ENCODE assay signal across 22 cellular contexts in genomic region chr17:61280851-61281250, GRCh38.
DNase-seq lines count a peak whose midpoint lies in the region; ATAC-seq, FAIRE-seq and TF ChIP-seq lines count a peak whose summit lies in the region.
"Had no signal": no experiment of that assay in that cellular context is flagged by ENCODE, and none has a peak within 500 bp of the region (broad histone marks: within the 10 kb centered on the region; RNA-seq: fewer than 3 reads in every experiment).

No MANE protein-coding gene starts in this region.

- H2AFZ ChIP-seq in HepG2 (ENCODE audit: low read length) (no peak overlapping the region), KMS-11 (ENCODE audit: low read depth) (no peak overlapping the region), osteoblast (ENCODE audit: low read length) (no peak overlapping the region)

- H3K36me3 ChIP-seq in HepG2 (replicated peaks in 1 of 2; ENCODE audit: control insufficient read depth in 1 of 2, insufficient read depth in 2 of 2, low read length in 2 of 2) (no peaks in the 10 kb centered on the region), right lobe of liver (no peaks in the 10 kb centered on the region), KMS-11 (ENCODE audit: insufficient read depth) (no peaks in the 10 kb centered on the region), osteoblast (ENCODE audit: insufficient read depth, low read length) (no peaks in the 10 kb centered on the region), H7 (replicated peaks; ENCODE audit: control insufficient read depth, insufficient read depth, low read length) (no peaks in the 10 kb centered on the region), transverse colon (no peaks in the 10 kb centered on the region)
- H3K36me3 ChIP-seq: BLaER1 treated with 17β-estradiol and CSF1 and Interleukin-3, amounts not matched to agents 10 nM and 100 nM had no signal

- H3K4me2 ChIP-seq in HepG2 (ENCODE audit: low read depth, low read length) (no peak overlapping the region), KMS-11 (peak overlapping the region; percentile 56; the same call in 1 of the 2 replicates), osteoblast (ENCODE audit: insufficient read depth, low read length) (no peak overlapping the region)

- H3K27me3 ChIP-seq in HepG2 (ENCODE audit: control insufficient read depth in 1 of 2, insufficient read depth in 2 of 2, low read length in 2 of 2): no peaks in the 10 kb centered on the region
- H3K27me3 ChIP-seq in right lobe of liver: no peaks in the 10 kb centered on the region
- H3K27me3 ChIP-seq in KMS-11 (ENCODE audit: insufficient read depth, low read depth): no peaks in the 10 kb centered on the region
- H3K27me3 ChIP-seq in osteoblast (ENCODE audit: insufficient read depth, low read length): no peaks in the 10 kb centered on the region
- H3K27me3 ChIP-seq in H7 (ENCODE audit: control insufficient read depth, insufficient read depth, low read length): no peaks in the 10 kb centered on the region; the same call in 1 of the 2 replicates
- H3K27me3 ChIP-seq in transverse colon: no peaks in the 10 kb centered on the region
- H3K27me3 ChIP-seq: BLaER1 treated with 17β-estradiol and CSF1 and Interleukin-3, amounts not matched to agents 10 nM and 100 nM had no signal

- DNase-seq in HepG2 (ENCODE audit: low spot score) (no peak), right lobe of liver (no peak), osteoblast (ENCODE audit: insufficient read length, low spot score, missing footprints) (no peak), H7 (no peak), AG08396 (ENCODE audit: low spot score) (no peak), HT-29 (ENCODE audit: low spot score) (no peak), transverse colon (no peak)
- DNase-seq: ACHN; CD4-positive, alpha-beta T cell; CD8-positive, alpha-beta memory T cell; DMS 273 treated with DMSO at 0.1 percent for 48 hours; DMS79; EL; GDM1; GOT3; HCEC 1CT had no signal

- no TSS peak for BruUV-seq in HepG2 (replicated peaks; lab: Mats Ljungman, UMichigan)

- no peak overlapping the region for H3K27ac ChIP-seq in HepG2 (ENCODE audit: extremely low read length, insufficient read depth, low read length)
- H3K27ac ChIP-seq in right lobe of liver: no peak overlapping the region
- no peak overlapping the region for H3K27ac ChIP-seq in KMS-11
- peak overlapping the region; percentile 83 for H3K27ac ChIP-seq in osteoblast (ENCODE audit: low read depth, low read length)
- no peak overlapping the region for H3K27ac ChIP-seq in transverse colon
- H3K27ac ChIP-seq: 22Rv1 had no signal

- H3K9me3 ChIP-seq in HepG2 (ENCODE audit: low read length) (no peaks in the 10 kb centered on the region), right lobe of liver (no peaks in the 10 kb centered on the region), osteoblast (ENCODE audit: low read depth, low read length) (no peaks in the 10 kb centered on the region), transverse colon (no peaks in the 10 kb centered on the region)

- in situ Hi-C loops in HepG2 (cut with HindIII; ENCODE audit: extremely low pct_ligation_motif_present, low pct_unique_long_range_greater_than_20kb): no loop called here
- in situ Hi-C loops in transverse colon (cut with MboI; ENCODE audit: low pct_ligation_motif_present in 1 of 4, low pct_unique_long_range_greater_than_20kb in 1 of 4, low sequenced_read_pairs in 3 of 4): no loop called here

- TF ChIP-seq EP300 in HepG2 (IDR thresholded peaks at IDR 0.05; ENCODE audit: low read depth in 2 of 2, low read length in 2 of 2) (no peak), HepG2 (CRISPR knock-in tag; IDR thresholded peaks at IDR 0.05; ENCODE audit: borderline replicate concordance) (no peak), transverse colon (IDR thresholded peaks at IDR 0.05; ENCODE audit: low read depth) (no peak)

- FAIRE-seq in HepG2 (lab: Jason Lieb, UNC): no peak
- FAIRE-seq: D721Med, GM12891, H54 had no signal

- TF ChIP-seq CTCF in HepG2 (CRISPR knock-in tag; IDR thresholded peaks at IDR 0.05) (no peak), right lobe of liver (IDR thresholded peaks at IDR 0.05) (no peak), KMS-11 (conservative IDR thresholded peaks at IDR 0.05; ENCODE audit: low read depth, low read length) (no peak), osteoblast (IDR thresholded peaks at IDR 0.05; ENCODE audit: extremely low read depth, low read depth, low read length) (no peak), transverse colon (IDR thresholded peaks at IDR 0.05) (no peak)

- H4K20me1 ChIP-seq in HepG2 (ENCODE audit: insufficient read depth, low read length) (no peaks in the 10 kb centered on the region), KMS-11 (ENCODE audit: insufficient read depth) (no peaks in the 10 kb centered on the region), osteoblast (ENCODE audit: insufficient read depth, low read length) (no peaks in the 10 kb centered on the region)
- H4K20me1 ChIP-seq: BLaER1 treated with 17β-estradiol and CSF1 and Interleukin-3, amounts not matched to agents 10 nM and 100 nM had no signal

- H3K4me1 ChIP-seq in HepG2 (ENCODE audit: insufficient read depth, low read length): peaks cover 6% of the 10 kb centered on the region; the same call in 1 of the 2 replicates
- H3K4me1 ChIP-seq in right lobe of liver: no peaks in the 10 kb centered on the region
- H3K4me1 ChIP-seq in KMS-11 (ENCODE audit: low read depth, poor library complexity, severe bottlenecking): peaks cover 46% of the 10 kb centered on the region
- peaks cover 40% of the 10 kb centered on the region for H3K4me1 ChIP-seq in osteoblast (ENCODE audit: insufficient read depth, low read length)
- no peaks in the 10 kb centered on the region for H3K4me1 ChIP-seq in transverse colon

- H3K9ac ChIP-seq in HepG2 (ENCODE audit: insufficient read depth, low read depth, low read length): no peak overlapping the region
- H3K9ac ChIP-seq in KMS-11: no peak overlapping the region
- H3K9ac ChIP-seq: BLaER1 treated with 17β-estradiol and CSF1 and Interleukin-3, amounts not matched to agents 10 nM and 100 nM had no signal

- CTCF ChIA-PET in HepG2 (lab: Yijun Ruan, JAX; ENCODE audit: low intra/inter-chr PET ratio, low total read pairs): no interaction called here

- no peak for TF ChIP-seq RAD21 in HepG2 (CRISPR knock-in tag; IDR thresholded peaks at IDR 0.05)

- POLR2A ChIA-PET in HepG2 (lab: Yijun Ruan, JAX): no interaction called here

- ATAC-seq in HepG2: no peak
- ATAC-seq in right lobe of liver: no peak

- H3K79me2 ChIP-seq in HepG2 (ENCODE audit: insufficient read depth, low read length): no peaks in the 10 kb centered on the region
- H3K79me2 ChIP-seq in KMS-11 (ENCODE audit: insufficient read depth, low read depth): no peaks in the 10 kb centered on the region
- H3K79me2 ChIP-seq in osteoblast (ENCODE audit: insufficient read depth, low read length): no peaks in the 10 kb centered on the region

- no peak for TF ChIP-seq POLR2A in HepG2 (IDR thresholded peaks at IDR 0.05; ENCODE audit: insufficient read depth in 1 of 2, low read depth in 2 of 2, low read length in 2 of 2)
- TF ChIP-seq POLR2A in right lobe of liver (IDR thresholded peaks at IDR 0.05): no peak
- no peak for TF ChIP-seq POLR2A in transverse colon (IDR thresholded peaks at IDR 0.05)

- WGBS in HepG2 (ENCODE audit: low lambda C conversion rate): 55% methylated on average over 3 of the region's 3 CpGs
- WGBS in right lobe of liver (ENCODE audit: insufficient coverage, low coverage, low lambda C conversion rate, missing lambda C conversion rate): 83% methylated on average over 2 of the region's 3 CpGs
- 89 to 90% methylated on average over 3 of the region's 3 CpGs for WGBS in transverse colon (ENCODE audit: low coverage in 1 of 2), 2 donors

- H3K4me3 ChIP-seq in HepG2 (replicated peaks in 1 of 3; ENCODE audit: insufficient read depth in 1 of 3, low read depth in 2 of 3, low read length in 3 of 3) (no peak overlapping the region), right lobe of liver (no peak overlapping the region), KMS-11 (IDR thresholded peaks at IDR 0.05; ENCODE audit: insufficient read depth, low read depth, low read length) (no peak overlapping the region), osteoblast (ENCODE audit: insufficient read depth, low read length) (no peak overlapping the region), H7 (ENCODE audit: insufficient read depth, low read depth, low read length) (no peak overlapping the region), transverse colon (no peak overlapping the region)
- H3K4me3 ChIP-seq: BLaER1 treated with 17β-estradiol and CSF1 and Interleukin-3, amounts not matched to agents 10 nM and 100 nM had no signal

- intact Hi-C loops in HepG2 (cut with micrococcal nuclease; ENCODE audit: unreplicated experiment): no loop called here
- intact Hi-C loops in right lobe of liver (cut with DNase I): no loop called here
- intact Hi-C loops in transverse colon (cut with DNase I; ENCODE audit: low total_unique reads): no loop called here

TF ChIP-seq in HepG2, 621 proteins besides CTCF, POLR2A, EP300 and RAD21 (continues in another document):
- TF ChIP-seq ELF3 (CRISPR knock-in tag; IDR thresholded peaks at IDR 0.05): no peak
- no peak for TF ChIP-seq SP1 (IDR thresholded peaks at IDR 0.05)
- no peak for TF ChIP-seq SP1 (CRISPR knock-in tag; IDR thresholded peaks at IDR 0.05)
- no peak for TF ChIP-seq ZNF12 (CRISPR knock-in tag; IDR thresholded peaks at IDR 0.05)
- no peak for TF ChIP-seq HNF1B (CRISPR knock-in tag; IDR thresholded peaks at IDR 0.05)
- peak; percentile 54 to 57; a peak in 3 of 4 replicates for TF ChIP-seq MAFK (conservative IDR thresholded peaks at IDR 0.05 in 1 of 2, IDR thresholded peaks at IDR 0.05 in 1 of 2; ENCODE audit: low read length in 2 of 2)
- TF ChIP-seq TAF15 (IDR thresholded peaks at IDR 0.05; ENCODE audit: low read depth, low read length, poor library complexity, severe bottlenecking): no peak
- TF ChIP-seq MTF2 (CRISPR knock-in tag; IDR thresholded peaks at IDR 0.05; ENCODE audit: borderline replicate concordance): no peak
- no peak for TF ChIP-seq TEAD2 (CRISPR knock-in tag; IDR thresholded peaks at IDR 0.05)
- TF ChIP-seq CCAR2 (optimal IDR thresholded peaks at IDR 0.05; ENCODE audit: low read depth, low read length): no peak
- no peak for TF ChIP-seq YY1 (IDR thresholded peaks at IDR 0.05; ENCODE audit: insufficient read depth, insufficient replicate concordance, low read depth, low read length)
- TF ChIP-seq NFATC3 (CRISPR knock-in tag; IDR thresholded peaks at IDR 0.05): no peak
